24 cellular contexts compared by ENCODE assay signal in the genomic region with DNA sequence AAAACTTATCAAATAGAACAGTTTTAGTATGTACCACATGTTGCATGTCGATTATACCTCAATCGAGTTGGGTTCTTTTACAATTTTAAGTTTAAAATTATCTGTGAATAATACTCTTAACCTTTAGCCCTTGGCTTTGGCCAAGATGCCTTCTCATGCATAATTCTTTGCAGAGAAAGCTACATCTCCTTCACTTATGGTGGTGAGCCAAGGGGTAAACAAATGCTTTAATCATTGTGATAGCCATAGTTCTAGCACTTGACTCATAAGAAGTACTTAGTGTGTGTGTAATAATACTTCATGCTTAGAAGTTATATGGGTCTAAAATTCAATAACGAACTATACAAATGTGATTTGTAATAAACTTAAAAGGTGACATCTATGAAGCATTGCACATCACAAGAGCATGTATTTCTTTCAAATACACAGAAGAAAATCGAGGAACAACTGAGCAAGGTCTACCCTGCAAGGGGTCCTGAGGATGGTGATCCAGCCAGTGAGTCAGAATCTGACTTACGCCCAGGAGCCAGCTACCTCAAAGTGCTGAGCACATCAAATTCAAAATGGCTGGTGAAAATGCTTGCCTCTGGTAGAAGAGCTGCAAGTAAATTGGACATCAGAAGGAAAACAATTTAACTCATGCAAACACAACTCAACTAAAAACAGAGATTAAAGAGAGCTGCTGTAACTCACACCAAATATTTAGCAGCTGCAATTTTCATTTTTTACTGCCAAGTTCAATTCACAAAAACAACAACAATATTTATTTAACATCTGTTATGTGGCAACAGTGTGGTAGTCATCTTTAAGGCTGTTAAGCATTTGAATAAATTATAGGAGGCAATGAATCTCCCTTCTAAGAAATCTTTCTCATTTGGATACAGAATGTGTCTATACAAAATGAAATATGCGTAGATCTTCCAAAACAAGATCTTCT. TPM values are rescaled to one million over a fixed set of nuclear protein-coding genes. Genes with fewer than 3 reads are reported as not detected.
DNase-seq lines count a peak whose midpoint lies in the region; ATAC-seq, FAIRE-seq and TF ChIP-seq lines count a peak whose summit lies in the region.
"Had no signal": no experiment of that assay in that cellular context is flagged by ENCODE, and none has a peak within 500 bp of the region (broad histone marks: within the 10 kb centered on the region; RNA-seq: fewer than 3 reads in every experiment).

No MANE protein-coding gene starts in this region.

- no peak for TF ChIP-seq POLR2A in K562 (conservative IDR thresholded peaks at IDR 0.05)

- H3K4me1 ChIP-seq in K562 (replicated peaks in 1 of 2; ENCODE audit: control insufficient read depth in 2 of 2, insufficient read depth in 2 of 2, low read length in 2 of 2) (no peaks in the 10 kb centered on the region), lower lobe of right lung (peaks cover 9% of the 10 kb centered on the region)
- H3K4me1 ChIP-seq: colonic mucosa had no signal

- H3K36me3 ChIP-seq in K562 (ENCODE audit: control insufficient read depth, insufficient read depth, low read length) (no peaks in the 10 kb centered on the region), lower lobe of right lung (no peaks in the 10 kb centered on the region)
- H3K36me3 ChIP-seq: brain microvascular endothelial cell, colonic mucosa had no signal

- no peak for FAIRE-seq in K562 (lab: Jason Lieb, UNC)
- FAIRE-seq: RCC 7860 had no signal

- in situ Hi-C loops in K562 (cut with MboI) = no loop called here

- POLR2A ChIA-PET in activated CD4-positive, alpha-beta memory T cell treated with anti-CD3 and anti-CD28 coated beads for 36 hours (lab: Charles Lee) = no interaction called here
- POLR2A ChIA-PET in activated CD4-positive, alpha-beta memory T cell treated with anti-CD3 and anti-CD28 coated beads, Interleukin-2, amount 10 ng/mL, durations not matched to agents 7 days and 5 days (lab: Charles Lee) = interaction anchor here (1.3 to 2.8 kb wide), 2 partner anchors 10 to 20 kb away, joined by 6 to 19 read pairs; no protein-coding TSS in a partner anchor
- POLR2A ChIA-PET in K562 (lab: Yijun Ruan, JAX) = no interaction called here

- H3K9ac ChIP-seq in K562 (ENCODE audit: insufficient read depth in 1 of 2, low read depth in 2 of 2, low read length in 2 of 2) = no peak overlapping the region

- H3K9me3 ChIP-seq in K562 (replicated peaks; ENCODE audit: control insufficient read depth, insufficient read depth, low read depth, low read length) (no peaks in the 10 kb centered on the region), lower lobe of right lung (no peaks in the 10 kb centered on the region)
- H3K9me3 ChIP-seq: colonic mucosa had no signal

- peaks cover 83% of the 10 kb centered on the region for H3K4me1 Mint-ChIP-seq in activated CD4-positive, alpha-beta memory T cell treated with anti-CD3 and anti-CD28 coated beads for 36 hours (ENCODE audit: low read depth)
- peaks cover 67% of the 10 kb centered on the region for H3K4me1 Mint-ChIP-seq in activated CD4-positive, alpha-beta memory T cell treated with anti-CD3 and anti-CD28 coated beads, Interleukin-2, amount 10 ng/mL, durations not matched to agents 7 days and 5 days

- TF ChIP-seq CTCF in K562 (IDR thresholded peaks at IDR 0.05 in 2 of 3, conservative IDR thresholded peaks at IDR 0.05 in 1 of 3; ENCODE audit: insufficient read depth in 2 of 3, low read depth in 1 of 3, low read length in 3 of 3) (no peak), lower lobe of right lung (IDR thresholded peaks at IDR 0.05) (no peak)

- no peak overlapping the region for H3K27ac ChIP-seq in K562 (ENCODE audit: extremely low read depth, low read depth, low read length)
- no peak overlapping the region for H3K27ac ChIP-seq in lower lobe of right lung
- H3K27ac ChIP-seq: brain microvascular endothelial cell, colonic mucosa, foreskin keratinocyte had no signal

- no peaks in the 10 kb centered on the region for H3K9me1 ChIP-seq in K562 (ENCODE audit: control insufficient read depth, insufficient read depth, low read length)

- H3K4me2 ChIP-seq in K562 (ENCODE audit: insufficient read depth, low read length) = no peak overlapping the region

- H3K4me3 ChIP-seq in K562 (no peak overlapping the region), lower lobe of right lung (no peak overlapping the region)
- H3K4me3 ChIP-seq: colonic mucosa had no signal

- H3K9me3 Mint-ChIP-seq in activated CD4-positive, alpha-beta memory T cell treated with anti-CD3 and anti-CD28 coated beads for 36 hours = no peaks in the 10 kb centered on the region
- peaks cover 6% of the 10 kb centered on the region for H3K9me3 Mint-ChIP-seq in activated CD4-positive, alpha-beta memory T cell treated with anti-CD3 and anti-CD28 coated beads, Interleukin-2, amount 10 ng/mL, durations not matched to agents 7 days and 5 days
- H3K9me3 Mint-ChIP-seq: activated T-cell treated with anti-CD3 and anti-CD28 coated beads, Interleukin-2, amount 50 U/mL, for 24 hours had no signal

- H3K27me3 Mint-ChIP-seq in activated CD4-positive, alpha-beta memory T cell treated with anti-CD3 and anti-CD28 coated beads for 36 hours = no peaks in the 10 kb centered on the region
- H3K27me3 Mint-ChIP-seq in activated CD4-positive, alpha-beta memory T cell treated with anti-CD3 and anti-CD28 coated beads, Interleukin-2, amount 10 ng/mL, durations not matched to agents 7 days and 5 days = peaks cover 2% of the 10 kb centered on the region
- H3K27me3 Mint-ChIP-seq: activated naive CD8-positive, alpha-beta T cell treated with anti-CD3 and anti-CD28 coated beads for 36 hours; activated T-cell treated with anti-CD3 and anti-CD28 coated beads, Interleukin-2, amount 50 U/mL, for 24 hours; B cell had no signal

- no peak overlapping the region for H3K4me3 Mint-ChIP-seq in activated CD4-positive, alpha-beta memory T cell treated with anti-CD3 and anti-CD28 coated beads for 36 hours
- no peak overlapping the region for H3K4me3 Mint-ChIP-seq in activated CD4-positive, alpha-beta memory T cell treated with anti-CD3 and anti-CD28 coated beads, Interleukin-2, amount 10 ng/mL, durations not matched to agents 7 days and 5 days
- H3K4me3 Mint-ChIP-seq: activated CD8-positive, alpha-beta T cell treated with anti-CD3 and anti-CD28 coated beads, Interleukin-2, amount 10 ng/mL, durations not matched to agents 7 days and 5 days; activated naive CD8-positive, alpha-beta T cell treated with anti-CD3 and anti-CD28 coated beads for 36 hours; activated T-cell treated with anti-CD3 and anti-CD28 coated beads, Interleukin-2, amount 50 U/mL, for 24 hours; B cell had no signal

- no peak for DNase-seq in activated CD4-positive, alpha-beta memory T cell treated with anti-CD3 and anti-CD28 coated beads for 36 hours
- DNase-seq in activated CD4-positive, alpha-beta memory T cell treated with anti-CD3 and anti-CD28 coated beads, Interleukin-2, amount 10 ng/mL, durations not matched to agents 7 days and 5 days = no peak
- DNase-seq in LHCN-M2 (ENCODE audit: low read depth) (peak; percentile 53), K562 (ENCODE audit: extremely low read depth in 1 of 4, low spot score in 3 of 4) (no peak), lower lobe of right lung (no peak), SW 1271 (lab: John Stamatoyannopoulos, UW) (no peak), sciatic nerve (ENCODE audit: low spot score) (no peak)
- DNase-seq: 8988T; activated CD8-positive, alpha-beta T cell treated with anti-CD3 and anti-CD28 coated beads, Interleukin-2, amount 10 ng/mL, durations not matched to agents 7 days and 5 days; activated naive CD8-positive, alpha-beta T cell treated with anti-CD3 and anti-CD28 coated beads for 36 hours; activated T-cell treated with anti-CD3 and anti-CD28 coated beads, Interleukin-2, amount 50 U/mL, for 24 hours; brain microvascular endothelial cell; colonic mucosa; foreskin keratinocyte; islet precursor cell; Kasumi-1; NCI-H1105 treated with DMSO at 0.1 percent for 48 hours; NCI-H2081; NCI-H510A; retina; T1000 had no signal

- TF ChIP-seq EP300 in K562 (IDR thresholded peaks at IDR 0.05; ENCODE audit: low read length) = no peak

- CTCF ChIA-PET in activated CD4-positive, alpha-beta memory T cell treated with anti-CD3 and anti-CD28 coated beads for 36 hours (lab: Charles Lee) = interaction anchor here (0.6 to 1.2 kb wide), 7 partner anchors 10 to 103 kb away, joined by 3 to 4 read pairs (median 3); no protein-coding TSS in a partner anchor
- CTCF ChIA-PET in activated CD4-positive, alpha-beta memory T cell treated with anti-CD3 and anti-CD28 coated beads, Interleukin-2, amount 10 ng/mL, durations not matched to agents 7 days and 5 days (lab: Charles Lee) = no interaction called here
- CTCF ChIA-PET in K562 (lab: Yijun Ruan, JAX; ENCODE audit: low intra/inter-chr PET ratio) = no interaction called here

- TF ChIP-seq RAD21 in K562 (CRISPR knock-in tag; conservative IDR thresholded peaks at IDR 0.05 in 1 of 2, IDR thresholded peaks at IDR 0.05 in 1 of 2) = no peak

- no peak for ATAC-seq in K562
- peak; percentile 47 to 75 for ATAC-seq in lower lobe of right lung
- no peak for ATAC-seq in sciatic nerve
- no peak for ATAC-seq in HG02885 (IDR thresholded peaks at IDR 0.05; ENCODE audit: poor library complexity, unreplicated experiment)
- ATAC-seq: activated CD8-positive, alpha-beta T cell treated with anti-CD3 and anti-CD28 coated beads, Interleukin-2, amount 10 ng/mL, durations not matched to agents 7 days and 5 days; foreskin keratinocyte had no signal

- BruUV-seq in K562 (replicated peaks; lab: Mats Ljungman, UMichigan) = no TSS peak

- intact Hi-C loops in activated CD4-positive, alpha-beta memory T cell treated with anti-CD3 and anti-CD28 coated beads for 36 hours (cut with micrococcal nuclease) = loop anchor here (5.0 kb wide), 1 partner anchor 422 kb away; no protein-coding TSS in a partner anchor
- intact Hi-C loops in K562 (cut with micrococcal nuclease) = no loop called here
- intact Hi-C loops in lower lobe of right lung (cut with DNase I) = no loop called here
- intact Hi-C loops in sciatic nerve (cut with DNase I) = no loop called here

- WGBS in K562 (ENCODE audit: insufficient coverage, low coverage, missing lambda C conversion rate) = 3% methylated on average over 6 of the region's 6 CpGs

- no peaks in the 10 kb centered on the region for H3K79me2 ChIP-seq in K562 (ENCODE audit: control insufficient read depth, insufficient read depth, low read length)

- peaks cover 4% of the 10 kb centered on the region for H3K36me3 Mint-ChIP-seq in activated CD4-positive, alpha-beta memory T cell treated with anti-CD3 and anti-CD28 coated beads for 36 hours
- peaks cover 22% of the 10 kb centered on the region for H3K36me3 Mint-ChIP-seq in activated CD4-positive, alpha-beta memory T cell treated with anti-CD3 and anti-CD28 coated beads, Interleukin-2, amount 10 ng/mL, durations not matched to agents 7 days and 5 days (ENCODE audit: low read depth)

- peak overlapping the region; percentile 8 for H3K27ac Mint-ChIP-seq in activated CD4-positive, alpha-beta memory T cell treated with anti-CD3 and anti-CD28 coated beads for 36 hours
- no peak overlapping the region for H3K27ac Mint-ChIP-seq in activated CD4-positive, alpha-beta memory T cell treated with anti-CD3 and anti-CD28 coated beads, Interleukin-2, amount 10 ng/mL, durations not matched to agents 7 days and 5 days
- H3K27ac Mint-ChIP-seq: activated CD8-positive, alpha-beta T cell treated with anti-CD3 and anti-CD28 coated beads, Interleukin-2, amount 10 ng/mL, durations not matched to agents 7 days and 5 days; activated naive CD8-positive, alpha-beta T cell treated with anti-CD3 and anti-CD28 coated beads for 36 hours; activated T-cell treated with anti-CD3 and anti-CD28 coated beads, Interleukin-2, amount 50 U/mL, for 24 hours; B cell had no signal

- no peak overlapping the region for H2AFZ ChIP-seq in K562 (ENCODE audit: low read depth, low read length)

- no peaks in the 10 kb centered on the region for H3K27me3 ChIP-seq in K562 (ENCODE audit: control insufficient read depth in 2 of 2, insufficient read depth in 2 of 2, low read length in 2 of 2)
- no peaks in the 10 kb centered on the region for H3K27me3 ChIP-seq in lower lobe of right lung (ENCODE audit: low read depth)
- H3K27me3 ChIP-seq: brain microvascular endothelial cell, colonic mucosa had no signal

- no peaks in the 10 kb centered on the region for H4K20me1 ChIP-seq in K562 (replicated peaks; ENCODE audit: control insufficient read depth, insufficient read depth, low read length)

RNA-seq across cellular contexts. Expression of gene TTC39C, which starts 23.8 kb away (rescaled TPM):
- 10 to 100 TPM; 48.9 to 49.0 TPM for total RNA-seq in activated CD4-positive, alpha-beta memory T cell treated with anti-CD3 and anti-CD28 coated beads for 36 hours
- total RNA-seq in activated CD4-positive, alpha-beta memory T cell treated with anti-CD3 and anti-CD28 coated beads, Interleukin-2, amount 10 ng/mL, durations not matched to agents 7 days and 5 days = 10 to 100 TPM; 94.0 to 94.4 TPM
- total RNA-seq in LHCN-M2 (2014; rRNA removed) (18.3 and 22.8 TPM in 2 replicates), K562 (2014; rRNA removed) (not detected in 2 replicates), K562 (2014; rRNA removed; fragmentation: Illumina TruSeq; extraction: Trizol) (not detected in 2 replicates), K562 (2015; rRNA removed; fragmentation: Illumina TruSeq; extraction: Trizol) (0.11 TPM in 1 of 2 replicates, not detected in the other), K562 (2021) (0.25 and 0.58 TPM in 2 replicates), lower lobe of right lung (14.6 TPM), sciatic nerve (20.6 TPM)
- 9.7 TPM for polyA plus RNA-seq in LHCN-M2 (2012)
- total RNA-seq in K562 (2011; cell fraction: chromatin; rRNA removed; ENCODE audit: low replicate concordance) = 0.86 TPM in 1 of 2 replicates, not detected in the other
- 0.13 TPM in 1 of 2 replicates, not detected in the other for total RNA-seq in K562 (2011; cell fraction: nucleolus; rRNA removed)
- 0.61 and 1.1 TPM in 2 replicates for total RNA-seq in K562 (2011; cell fraction: nucleoplasm; rRNA removed)
- polyA plus RNA-seq in K562 (2011; rRNA removed) (0.19 and 0.22 TPM in 2 replicates), K562 (2014; fragmentation: Illumina TruSeq; extraction: Trizol) (0.37 TPM in 1 of 2 replicates, not detected in the other), K562 (2014; fragmentation: Nextera tagmentation; extraction: Ambion mirVana) (under 1 TPM in 1 of 2 experiments, not detected in 1; 0.01 TPM), K562 (2014; rRNA removed) (0.13 TPM in 1 of 2 replicates, not detected in the other)
- polyA plus RNA-seq in K562 (2011; cell fraction: cytosol; rRNA removed) = 0.07 and 0.15 TPM in 2 replicates
- 0.14 and 0.38 TPM in 2 replicates for polyA plus RNA-seq in K562 (2011; cell fraction: nucleus; rRNA removed)
- polyA plus RNA-seq in K562 (2012) = 0.03 TPM in 2 replicates
- polyA minus RNA-seq in K562 (2011; rRNA and poly(A)+ RNA removed) = 0.12 and 0.18 TPM in 2 replicates
- polyA minus RNA-seq in K562 (2011; cell fraction: cytosol; rRNA and poly(A)+ RNA removed) = not detected in 2 replicates
- 0.13 TPM in 1 of 2 replicates, not detected in the other for polyA minus RNA-seq in K562 (2011; cell fraction: nucleus; rRNA and poly(A)+ RNA removed)

Comparison
In these comparisons a context has a peak if more than half of its experiments do, and no peak if none do; other contexts are left out.
1. ATAC-seq: peak in lower lobe of right lung (2 of 2); none in K562 (single experiment), sciatic nerve (single experiment) and HG02885 (single experiment).